1 cellular context compared by ENCODE assay signal in genomic region chr7:74653686-74654181, GRCh38.
A peak's percentile ranks its signal among the peaks of the same experiment; 100 is the strongest.
TF ChIP-seq lines count a peak whose summit lies in the region.

No MANE protein-coding gene starts in this region.

TF ChIP-seq in HepG2, 621 proteins besides CTCF, POLR2A, EP300 and RAD21 (continued from another document and continues in another):
- TF ChIP-seq ZNF17 (CRISPR knock-in tag; IDR thresholded peaks at IDR 0.05), result no peak
- TF ChIP-seq NFE2 (CRISPR knock-in tag; IDR thresholded peaks at IDR 0.05), result no peak
- no peak for TF ChIP-seq ZNF678 (CRISPR knock-in tag; IDR thresholded peaks at IDR 0.05)
- peak; percentile 61; the same call in 1 of the 2 replicates for TF ChIP-seq ZBTB7B (CRISPR knock-in tag; IDR thresholded peaks at IDR 0.05)
- no peak for TF ChIP-seq GABPA (IDR thresholded peaks at IDR 0.05; ENCODE audit: low read depth, low read length)
- TF ChIP-seq GABPA (CRISPR knock-in tag; IDR thresholded peaks at IDR 0.05; ENCODE audit: low read depth), result peak; percentile 31; the same call in 1 of the 2 replicates
- TF ChIP-seq ZNF570 (CRISPR knock-in tag; IDR thresholded peaks at IDR 0.05; ENCODE audit: borderline replicate concordance), result no peak
- TF ChIP-seq CHD2 (IDR thresholded peaks at IDR 0.05; ENCODE audit: low read depth, low read length), result no peak
- TF ChIP-seq KDM2A (CRISPR knock-in tag; IDR thresholded peaks at IDR 0.05; ENCODE audit: borderline replicate concordance, low read depth), result peak; percentile 19; the same call in 1 of the 2 replicates
- TF ChIP-seq DRAP1 (CRISPR knock-in tag; IDR thresholded peaks at IDR 0.05), result 0 out of 2 replicates have a peak, but pooled peaks have one; percentile 34
- 0 out of 2 replicates have a peak, but pooled peaks have one; percentile 28 for TF ChIP-seq ZFP1 (CRISPR knock-in tag; IDR thresholded peaks at IDR 0.05)
- peak; percentile 82 for TF ChIP-seq JUND (CRISPR knock-in tag; IDR thresholded peaks at IDR 0.05)
- no peak for TF ChIP-seq ZNF704 (CRISPR knock-in tag; IDR thresholded peaks at IDR 0.05; ENCODE audit: borderline replicate concordance)
- TF ChIP-seq ZNF230 (CRISPR knock-in tag; IDR thresholded peaks at IDR 0.05), result no peak
- TF ChIP-seq PITX1 (CRISPR knock-in tag; IDR thresholded peaks at IDR 0.05), result peak; percentile 80
- TF ChIP-seq FOXK2 (IDR thresholded peaks at IDR 0.05), result no peak
- TF ChIP-seq MAFK (conservative IDR thresholded peaks at IDR 0.05 in 1 of 2, IDR thresholded peaks at IDR 0.05 in 1 of 2; ENCODE audit: low read length in 2 of 2), result peak in 1 of 2 experiments; percentile 2; a peak in 1 of 4 replicates
- peak; percentile 42 for TF ChIP-seq XRCC5 (optimal IDR thresholded peaks at IDR 0.05; ENCODE audit: low read length)
- TF ChIP-seq FOXC1 (CRISPR knock-in tag; IDR thresholded peaks at IDR 0.05; ENCODE audit: borderline replicate concordance), result peak; percentile 65; the same call in 1 of the 2 replicates
- TF ChIP-seq PHF5A (CRISPR knock-in tag; IDR thresholded peaks at IDR 0.05; ENCODE audit: low read depth, unreplicated experiment), result no peak
- TF ChIP-seq PBX3 (CRISPR knock-in tag; IDR thresholded peaks at IDR 0.05; ENCODE audit: borderline replicate concordance), result no peak
- TF ChIP-seq ZNF878 (CRISPR knock-in tag; IDR thresholded peaks at IDR 0.05), result no peak; the same call in 1 of the 2 replicates
- TF ChIP-seq NR2F1 (CRISPR knock-in tag; IDR thresholded peaks at IDR 0.05), result peak; percentile 22 to 65; a peak in 3 of 4 replicates
- peak; percentile 52; the same call in 1 of the 2 replicates for TF ChIP-seq CCDC6 (CRISPR knock-in tag; IDR thresholded peaks at IDR 0.05)
- TF ChIP-seq ZSCAN5A (CRISPR knock-in tag; IDR thresholded peaks at IDR 0.05; ENCODE audit: borderline replicate concordance), result peak; percentile 72; the same call in 1 of the 2 replicates
- peak; percentile 82; the same call in 1 of the 2 replicates for TF ChIP-seq REPIN1 (CRISPR knock-in tag; IDR thresholded peaks at IDR 0.05; ENCODE audit: borderline replicate concordance, low read depth)
- no peak for TF ChIP-seq ZNF703 (CRISPR knock-in tag; IDR thresholded peaks at IDR 0.05; ENCODE audit: borderline replicate concordance)
- TF ChIP-seq ZNF274 (CRISPR knock-in tag; IDR thresholded peaks at IDR 0.05), result peak; percentile 69; the same call in 1 of the 2 replicates
- TF ChIP-seq ZFP91 (CRISPR knock-in tag; IDR thresholded peaks at IDR 0.05; ENCODE audit: borderline replicate concordance), result peak; percentile 50
- TF ChIP-seq LBX2 (CRISPR knock-in tag; IDR thresholded peaks at IDR 0.05; ENCODE audit: borderline replicate concordance), result no peak
- peak; percentile 11 for TF ChIP-seq TBL1XR1 (IDR thresholded peaks at IDR 0.05; ENCODE audit: borderline replicate concordance, low read length, partially characterized antibody)
- TF ChIP-seq MAX (IDR thresholded peaks at IDR 0.05), result peak; percentile 92
- peak; percentile 75 for TF ChIP-seq FOSL2 (CRISPR knock-in tag; IDR thresholded peaks at IDR 0.05)
- TF ChIP-seq ZZZ3 (CRISPR knock-in tag; IDR thresholded peaks at IDR 0.05; ENCODE audit: borderline replicate concordance), result no peak
- 0 out of 2 replicates have a peak, but pooled peaks have one; percentile 53 for TF ChIP-seq ZNF253 (CRISPR knock-in tag; IDR thresholded peaks at IDR 0.05; ENCODE audit: borderline replicate concordance)
- no peak for TF ChIP-seq ZSCAN20 (CRISPR knock-in tag; IDR thresholded peaks at IDR 0.05; ENCODE audit: borderline replicate concordance)
- no peak for TF ChIP-seq ARID2 (CRISPR knock-in tag; IDR thresholded peaks at IDR 0.05; ENCODE audit: borderline replicate concordance)
- TF ChIP-seq ZMYM3 (CRISPR knock-in tag; IDR thresholded peaks at IDR 0.05), result peak; percentile 90
- peak; percentile 66 for TF ChIP-seq RARA (CRISPR knock-in tag; IDR thresholded peaks at IDR 0.05)
- TF ChIP-seq ZSCAN9 (CRISPR knock-in tag; IDR thresholded peaks at IDR 0.05; ENCODE audit: borderline replicate concordance), result peak; percentile 21; the same call in 1 of the 2 replicates
- TF ChIP-seq ZNF644 (CRISPR knock-in tag; IDR thresholded peaks at IDR 0.05; ENCODE audit: low read depth), result peak; percentile 95
- TF ChIP-seq ZNF7 (CRISPR knock-in tag; IDR thresholded peaks at IDR 0.05), result no peak
- peak; percentile 70; the same call in 1 of the 2 replicates for TF ChIP-seq BCL3 (CRISPR knock-in tag; IDR thresholded peaks at IDR 0.05)
- TF ChIP-seq ADNP (CRISPR knock-in tag; IDR thresholded peaks at IDR 0.05), result no peak; the same call in 1 of the 2 replicates
- TF ChIP-seq CBX2 (IDR thresholded peaks at IDR 0.05; ENCODE audit: low read depth, low read length), result no peak
- no peak for TF ChIP-seq CBX2 (CRISPR knock-in tag; IDR thresholded peaks at IDR 0.05; ENCODE audit: low read depth)
- peak; percentile 100 for TF ChIP-seq TFAP4 (IDR thresholded peaks at IDR 0.05; ENCODE audit: borderline replicate concordance, low read depth)
- peak; percentile 85; the same call in 1 of the 2 replicates for TF ChIP-seq ZBTB20 (CRISPR knock-in tag; IDR thresholded peaks at IDR 0.05; ENCODE audit: borderline replicate concordance, low read depth)
- TF ChIP-seq SALL1 (CRISPR knock-in tag; IDR thresholded peaks at IDR 0.05), result peak; percentile 94
- TF ChIP-seq BRCA1 (CRISPR knock-in tag; IDR thresholded peaks at IDR 0.05), result no peak
- no peak for TF ChIP-seq ZNF275 (CRISPR knock-in tag; IDR thresholded peaks at IDR 0.05; ENCODE audit: borderline replicate concordance)
- no peak for TF ChIP-seq ZNF143 (CRISPR knock-in tag; IDR thresholded peaks at IDR 0.05)
- no peak for TF ChIP-seq ZNF431 (CRISPR knock-in tag; IDR thresholded peaks at IDR 0.05; ENCODE audit: borderline replicate concordance, low read depth)
- TF ChIP-seq DMAP1 (CRISPR knock-in tag; IDR thresholded peaks at IDR 0.05), result no peak
- TF ChIP-seq TIGD3 (CRISPR knock-in tag; IDR thresholded peaks at IDR 0.05; ENCODE audit: borderline replicate concordance), result no peak
- no peak for TF ChIP-seq HES4 (CRISPR knock-in tag; IDR thresholded peaks at IDR 0.05; ENCODE audit: borderline replicate concordance)
- TF ChIP-seq RXRB (CRISPR knock-in tag; IDR thresholded peaks at IDR 0.05; ENCODE audit: borderline replicate concordance), result peak; percentile 81
- TF ChIP-seq HMGA1 (CRISPR knock-in tag; conservative IDR thresholded peaks at IDR 0.05), result no peak
- peak; percentile 40; the same call in 1 of the 2 replicates for TF ChIP-seq ZKSCAN8 (CRISPR knock-in tag; IDR thresholded peaks at IDR 0.05; ENCODE audit: borderline replicate concordance)
- TF ChIP-seq HIC2 (CRISPR knock-in tag; IDR thresholded peaks at IDR 0.05; ENCODE audit: low read depth), result peak; percentile 54; the same call in 1 of the 2 replicates
- peak; percentile 41; the same call in 1 of the 2 replicates for TF ChIP-seq NR2C2 (CRISPR knock-in tag; IDR thresholded peaks at IDR 0.05; ENCODE audit: borderline replicate concordance)
- no peak for TF ChIP-seq MYNN (CRISPR knock-in tag; IDR thresholded peaks at IDR 0.05; ENCODE audit: low read depth)
